In the genomic region with DNA sequence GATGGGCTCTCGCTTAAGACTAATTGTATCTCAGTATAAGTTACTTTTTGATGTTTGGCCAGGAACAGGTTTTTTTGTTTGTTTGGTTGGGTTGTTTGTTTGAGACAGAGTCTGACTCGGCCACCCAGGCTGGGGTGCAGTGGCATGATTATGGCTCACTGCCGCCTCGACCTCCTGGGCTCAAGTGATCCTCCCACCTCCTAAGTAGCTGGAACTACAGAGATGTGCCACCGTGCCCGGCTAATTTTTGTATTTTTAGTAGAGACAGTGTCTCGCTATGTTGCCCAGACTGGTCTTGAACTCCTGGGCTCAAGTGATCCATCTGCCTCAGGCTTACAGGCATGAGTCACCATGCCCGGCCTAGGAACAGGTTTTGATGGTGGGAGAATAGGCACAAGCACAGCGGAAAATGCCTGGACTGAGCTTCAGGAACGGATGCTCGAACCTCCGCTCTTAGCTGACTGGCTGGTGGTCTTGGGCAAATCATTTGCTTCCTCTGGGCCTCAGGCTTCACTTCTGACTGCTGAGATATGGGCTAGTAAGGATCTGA, we compare ENCODE assay signal across 15 cellular contexts. TPM values are rescaled to one million over a fixed set of nuclear protein-coding genes. Genes with fewer than 3 reads are reported as not detected.
DNase-seq lines count a peak whose midpoint lies in the region; ATAC-seq and TF ChIP-seq lines count a peak whose summit lies in the region.
"Had no signal": no experiment of that assay in that cellular context is flagged by ENCODE, and none has a peak within 500 bp of the region (broad histone marks: within the 10 kb centered on the region; RNA-seq: fewer than 3 reads in every experiment).

No MANE protein-coding gene starts in this region.

- WGBS in right cardiac atrium: 75% methylated on average over 12 of the region's 12 CpGs
- 70 to 75% methylated on average over 11 to 12 of the region's 12 CpGs for WGBS in thyroid gland, 2 donors

- no peaks in the 10 kb centered on the region for H3K27me3 ChIP-seq in right cardiac atrium (ENCODE audit: control insufficient read depth, insufficient read depth)
- H3K27me3 ChIP-seq in skeletal muscle tissue (ENCODE audit: control insufficient read depth in 3 of 3, insufficient read depth in 3 of 3, low read length in 3 of 3): no peaks in the 10 kb centered on the region
- H3K27me3 ChIP-seq in vagina: no peaks in the 10 kb centered on the region
- H3K27me3 ChIP-seq in thyroid gland: no peaks in the 10 kb centered on the region

- peak overlapping the region; percentile 67 for H3K27ac ChIP-seq in angular gyrus (ENCODE audit: low read depth, low read length)
- H3K27ac ChIP-seq in right cardiac atrium (ENCODE audit: low read length): peak overlapping the region; percentile 79
- peak overlapping the region; percentile 100 for H3K27ac ChIP-seq in skeletal muscle tissue (ENCODE audit: low read depth, low read length)
- no peak overlapping the region for H3K27ac ChIP-seq in vagina
- H3K27ac ChIP-seq in thyroid gland: peak overlapping the region in 1 of 3 donors; percentile 50
- H3K27ac ChIP-seq: prostate gland had no signal

- H3K36me3 ChIP-seq in skeletal muscle tissue (ENCODE audit: control insufficient read depth in 3 of 3, insufficient read depth in 3 of 3, low read length in 3 of 3): peaks cover under 1 to 14% (median 6%) of the 10 kb centered on the region in 3 donors
- H3K36me3 ChIP-seq in vagina: no peaks in the 10 kb centered on the region
- H3K36me3 ChIP-seq in thyroid gland: no peaks in the 10 kb centered on the region
- H3K36me3 ChIP-seq: prostate gland had no signal

- no peak for ATAC-seq in right cardiac atrium
- ATAC-seq: effector memory CD8-positive, alpha-beta T cell; naive thymus-derived CD8-positive, alpha-beta T cell had no signal

- H3K4me3 ChIP-seq in right cardiac atrium (ENCODE audit: low read length): no peak overlapping the region
- H3K4me3 ChIP-seq in skeletal muscle tissue (ENCODE audit: low read length in 3 of 3): peak overlapping the region in 2 of 3 donors; percentile 19 to 31
- no peak overlapping the region for H3K4me3 ChIP-seq in vagina
- no peak overlapping the region for H3K4me3 ChIP-seq in thyroid gland (replicated peaks in 1 of 3)
- H3K4me3 ChIP-seq: prostate gland had no signal

- intact Hi-C loops in right cardiac atrium (cut with DNase I): no loop called here
- intact Hi-C loops in vagina (cut with DNase I): no loop called here
- intact Hi-C loops in thyroid gland (cut with DNase I): no loop called here

- TF ChIP-seq CTCF in vagina (IDR thresholded peaks at IDR 0.05) (no peak), thyroid gland (IDR thresholded peaks at IDR 0.05) (no peak)

- TF ChIP-seq POLR2A in vagina (IDR thresholded peaks at IDR 0.05): no peak
- no peak for TF ChIP-seq POLR2A in thyroid gland (IDR thresholded peaks at IDR 0.05)

- H3K4me1 ChIP-seq in right cardiac atrium (ENCODE audit: control insufficient read depth, insufficient read depth, low read length) (peaks cover 27% of the 10 kb centered on the region), skeletal muscle tissue (ENCODE audit: control insufficient read depth in 3 of 3, insufficient read depth in 3 of 3, low read length in 3 of 3) (peaks cover 77 to 92% (median 78%) of the 10 kb centered on the region in 3 donors), vagina (peaks cover 64% of the 10 kb centered on the region), thyroid gland (peaks cover 5 to 64% of the 10 kb centered on the region in 2 donors)
- H3K4me1 ChIP-seq: prostate gland had no signal

- H3K9me3 ChIP-seq in right cardiac atrium (ENCODE audit: control insufficient read depth, low read length): no peaks in the 10 kb centered on the region
- no peaks in the 10 kb centered on the region for H3K9me3 ChIP-seq in skeletal muscle tissue (ENCODE audit: control insufficient read depth in 3 of 3, low read length in 3 of 3)
- no peaks in the 10 kb centered on the region for H3K9me3 ChIP-seq in vagina
- H3K9me3 ChIP-seq in thyroid gland: no peaks in the 10 kb centered on the region
- H3K9me3 ChIP-seq: prostate gland had no signal

- DNase-seq in Daoy (ENCODE audit: low read depth): peak; percentile 47
- DNase-seq in right cardiac atrium: peak in 1 of 3 donors; percentile 43
- DNase-seq in CD1c-positive myeloid dendritic cell (ENCODE audit: extremely low spot score): no peak
- DNase-seq in vagina (ENCODE audit: extremely low spot score in 2 of 2): no peak
- DNase-seq in NCI-H2107 (lab: John Stamatoyannopoulos, UW): no peak
- DNase-seq in thyroid gland: no peak
- DNase-seq: activated naive CD4-positive, alpha-beta T cell treated with Interleukin-2 at 50 U/mL for 16 hours; activated T-cell treated with anti-CD3 and anti-CD28 coated beads for 4 hours; effector memory CD8-positive, alpha-beta T cell; NCI-H69 had no signal

- H3K9ac ChIP-seq in skeletal muscle tissue (ENCODE audit: low read depth in 1 of 3, low read length in 3 of 3): peak overlapping the region; percentile 27 to 100 (median 55)

RNA-seq across cellular contexts. Expression of a gene that starts 11.4 kb away (rescaled TPM):
- total RNA-seq in Daoy (2014; rRNA removed; shearing (Covaris generic)): 4.5 and 5.4 TPM in 2 replicates
- total RNA-seq in right cardiac atrium (100 to 1,000 TPM; 552 to 675 (median 584) TPM), skeletal muscle tissue (6.3 TPM), vagina (16.7 TPM), thyroid gland (10 to 100 TPM in 3 of 4 donors, 1 to 10 TPM in 1; 8.8 to 19.3 (median 14.1) TPM)
- polyA plus RNA-seq in right cardiac atrium: 625 TPM
- polyA plus RNA-seq: naive thymus-derived CD8-positive, alpha-beta T cell had no signal

RNA-seq across cellular contexts. Expression of a gene that starts 32.0 kb away (rescaled TPM):
- total RNA-seq in Daoy (2014; rRNA removed; shearing (Covaris generic)): 0.09 TPM in 1 of 2 replicates, not detected in the other
- total RNA-seq in right cardiac atrium (1 to 10 TPM; 4.0 to 9.3 (median 5.2) TPM), skeletal muscle tissue (4.7 TPM), vagina (not detected), thyroid gland (under 1 TPM in 3 of 4 donors, not detected in 1; 0.11 to 0.29 (median 0.13) TPM)
- 3.3 TPM for polyA plus RNA-seq in right cardiac atrium
- total RNA-seq: naive thymus-derived CD8-positive, alpha-beta T cell had no signal
- polyA plus RNA-seq: IgD-negative memory B cell had no signal

Comparison
In these comparisons a context has a peak if more than half of its experiments do, and no peak if none do; other contexts are left out.
1. H3K4me3 ChIP-seq: peak in skeletal muscle tissue (2 of 3); none in right cardiac atrium (single experiment), vagina (0 of 2) and thyroid gland (0 of 3).
2. RNA of a gene that starts 11.4 kb away (total RNA-seq): 552 to 675 TPM in right cardiac atrium; 16.7 TPM in vagina (single experiment), 8.8 to 19.3 TPM in thyroid gland, 6.3 TPM in skeletal muscle tissue (single experiment) and 4.5 to 5.4 TPM in Daoy; every median in the first group is over 10 times any median in the second.